Comparison of ENCODE assay signal across 13 cellular contexts in genomic region chr2:234879671-234880455, GRCh38.
DNase-seq lines count a peak whose midpoint lies in the region; ATAC-seq and TF ChIP-seq lines count a peak whose summit lies in the region.
"Had no signal": no experiment of that assay in that cellular context is flagged by ENCODE, and none has a peak within 500 bp of the region (broad histone marks: within the 10 kb centered on the region; RNA-seq: fewer than 3 reads in every experiment).

No MANE protein-coding gene starts in this region.

- BruUV-seq in OCI-LY7 (replicated peaks; lab: Mats Ljungman, UMichigan) = no TSS peak

- no peaks in the 10 kb centered on the region for H3K79me2 ChIP-seq in OCI-LY7 (ENCODE audit: insufficient read depth, low read depth, low read length)

- in situ Hi-C loops in brain microvascular endothelial cell (cut with HindIII; ENCODE audit: low pct_ligation_motif_present, low sequenced_read_pairs) = no loop called here

- ATAC-seq in right lobe of liver (peak in 3 of 4 donors; percentile 6 to 15 (median 10)), GM18907 (IDR thresholded peaks at IDR 0.05; ENCODE audit: unreplicated experiment) (no peak)

- peak overlapping the region; percentile 85 for H3K27ac ChIP-seq in brain microvascular endothelial cell
- peak overlapping the region; percentile 39 to 84 (median 75) for H3K27ac ChIP-seq in right lobe of liver
- no peak overlapping the region for H3K27ac ChIP-seq in OCI-LY7 (ENCODE audit: low read depth, low read length, poor library complexity, severe bottlenecking)

- no peak for TF ChIP-seq CTCF in brain microvascular endothelial cell (IDR thresholded peaks at IDR 0.05; ENCODE audit: low read depth, low read length, missing control alignments)
- TF ChIP-seq CTCF in right lobe of liver (IDR thresholded peaks at IDR 0.05) = no peak
- TF ChIP-seq CTCF in OCI-LY7 (conservative IDR thresholded peaks at IDR 0.05; ENCODE audit: low read length) = no peak

- no peaks in the 10 kb centered on the region for H3K9me2 ChIP-seq in OCI-LY7 (ENCODE audit: insufficient read depth, low read length)

- H3K27me3 ChIP-seq in brain microvascular endothelial cell (replicated peaks) = no peaks in the 10 kb centered on the region
- no peaks in the 10 kb centered on the region for H3K27me3 ChIP-seq in right lobe of liver

- H3K4me1 ChIP-seq in right lobe of liver = peaks cover 0 to 46% (median 15%) of the 10 kb centered on the region in 4 donors
- H3K4me1 ChIP-seq in OCI-LY7 (ENCODE audit: insufficient read depth, low read length, poor library complexity, severe bottlenecking) = no peaks in the 10 kb centered on the region

- H3K36me3 ChIP-seq in brain microvascular endothelial cell (replicated peaks) (no peaks in the 10 kb centered on the region), right lobe of liver (no peaks in the 10 kb centered on the region), OCI-LY7 (ENCODE audit: insufficient read depth, low read length) (no peaks in the 10 kb centered on the region)

- H2AFZ ChIP-seq in OCI-LY7 (ENCODE audit: low read length) = no peak overlapping the region

- no peaks in the 10 kb centered on the region for H4K20me1 ChIP-seq in OCI-LY7 (ENCODE audit: insufficient read depth, low read length)

- POLR2A ChIA-PET in OCI-LY7 (lab: Charles Lee) = no interaction called here

- 32% methylated on average over 3 of the region's 5 CpGs for WGBS in right lobe of liver (ENCODE audit: insufficient coverage, low coverage, low lambda C conversion rate, missing lambda C conversion rate)

- H3K9me3 ChIP-seq in right lobe of liver = no peaks in the 10 kb centered on the region
- peaks cover 15% of the 10 kb centered on the region; the same call in 1 of the 2 replicates for H3K9me3 ChIP-seq in OCI-LY7 (ENCODE audit: low read length)

- intact Hi-C loops in right lobe of liver (cut with DNase I) (no loop called here), OCI-LY7 (cut with micrococcal nuclease; ENCODE audit: unreplicated experiment) (no loop called here)

- TF ChIP-seq POLR2A in right lobe of liver (IDR thresholded peaks at IDR 0.05) = no peak

- no peak overlapping the region for H3K4me3 ChIP-seq in brain microvascular endothelial cell (ENCODE audit: low read depth, low read length)
- H3K4me3 ChIP-seq in right lobe of liver = no peak overlapping the region
- H3K4me3 ChIP-seq in OCI-LY7 (ENCODE audit: low read depth, low read length, poor library complexity, severe bottlenecking) = no peak overlapping the region

- peak; percentile 76 for DNase-seq in ELR (ENCODE audit: low read depth)
- DNase-seq in M059J (ENCODE audit: low read depth) = peak; percentile 81
- DNase-seq in brain microvascular endothelial cell = peak; percentile 74
- DNase-seq in right lobe of liver = no peak
- DNase-seq in NCI-H510A treated with DMSO at 0.1 percent for 48 hours (lab: John Stamatoyannopoulos, UW) = no peak
- DNase-seq in superior temporal gyrus (ENCODE audit: extremely low spot score) = no peak
- no peak for DNase-seq in OCI-LY7 (ENCODE audit: low spot score)
- DNase-seq: activated CD8-positive, alpha-beta memory T cell treated with anti-CD3 and anti-CD28 coated beads, Interleukin-2, amount 10 ng/mL, durations not matched to agents 7 days and 5 days; CD8-positive, alpha-beta memory T cell; endodermal cell; NCI-H187 treated with DMSO at 0.1 percent for 48 hours; substantia nigra had no signal

- CTCF ChIA-PET in OCI-LY7 (lab: Charles Lee; ENCODE audit: unreplicated experiment) = no interaction called here

- H3K4me2 ChIP-seq in OCI-LY7 (ENCODE audit: low read length) = no peak overlapping the region

Comparison
In these comparisons a context has a peak if more than half of its experiments do, and no peak if none do; other contexts are left out.
1. DNase-seq: peak in ELR (single experiment), M059J (single experiment) and brain microvascular endothelial cell (single experiment); none in right lobe of liver (0 of 3), NCI-H510A treated with DMSO at 0.1 percent for 48 hours (single experiment), superior temporal gyrus (single experiment) and OCI-LY7 (single experiment).